Comparison of ENCODE assay signal across 8 cellular contexts in genomic region chr13:48233886-48234488, GRCh38. TPM values are rescaled to one million over a fixed set of nuclear protein-coding genes. Genes with fewer than 3 reads are reported as not detected.
DNase-seq lines count a peak whose midpoint lies in the region; ATAC-seq and TF ChIP-seq lines count a peak whose summit lies in the region.

No MANE protein-coding gene starts in this region.

- H3K9ac ChIP-seq in iPS-20b (ENCODE audit: low read depth, low read length): peak overlapping the region; percentile 84

- peaks cover 27 to 34% of the 10 kb centered on the region in 2 donors for H3K36me3 Mint-ChIP-seq in CD14-positive monocyte

- peaks cover 44% of the 10 kb centered on the region for H3K4me1 Mint-ChIP-seq in CD14-positive monocyte

- peak overlapping the region; percentile 96 to 97 for H3K4me3 Mint-ChIP-seq in CD14-positive monocyte

- H3K27me3 ChIP-seq in iPS-20b (ENCODE audit: insufficient read depth, low read length): peaks cover 17% of the 10 kb centered on the region; the same call in 1 of the 2 replicates

- ATAC-seq in HG03139 (IDR thresholded peaks at IDR 0.05; ENCODE audit: unreplicated experiment) (peak; percentile 17), omental fat pad (ENCODE audit: low FRiP score) (no peak)
- peak; percentile 3 for ATAC-seq in stimulated activated naive CD8-positive, alpha-beta T cell treated with anti-CD3 and anti-CD28 coated beads, Interleukin-15, Interleukin-2, amounts not matched to agents 100 U/mL and 50 U/mL, for 24 hours

- H3K27ac Mint-ChIP-seq in CD14-positive monocyte: peak overlapping the region; percentile 92 to 99 (median 97)

- no peak for TF ChIP-seq CTCF in CD14-positive monocyte (IDR thresholded peaks at IDR 0.05)
- no peak for TF ChIP-seq CTCF in omental fat pad (IDR thresholded peaks at IDR 0.05)

- intact Hi-C loops in CD14-positive monocyte (cut with micrococcal nuclease): loop anchor here (2.0 to 5.0 kb wide), 4 partner anchors 68 to 107 kb away; partner anchors contain the start of gene RB1 (in 1 of the 2)

- H3K9me3 Mint-ChIP-seq in CD14-positive monocyte: no peaks in the 10 kb centered on the region

- peaks cover 34% of the 10 kb centered on the region for H3K4me1 ChIP-seq in iPS-20b (ENCODE audit: insufficient read depth, low read length)

- DNase-seq in CD14-positive monocyte (ENCODE audit: low spot score) (no peak), amniotic epithelial cell (ENCODE audit: low read depth) (peak; percentile 56), RKO (ENCODE audit: low spot score) (no peak), omental fat pad (ENCODE audit: low spot score) (no peak)
- DNase-seq in stimulated activated naive CD8-positive, alpha-beta T cell treated with anti-CD3 and anti-CD28 coated beads, Interleukin-15, Interleukin-2, amounts not matched to agents 100 U/mL and 50 U/mL, for 24 hours: peak; percentile 24
- DNase-seq in stimulated activated CD4-positive, alpha-beta T cell treated with anti-CD3 and anti-CD28 coated beads, Interleukin-4, amount 100 ng/mL, for 1 hour: no peak

- H3K27me3 Mint-ChIP-seq in CD14-positive monocyte (ENCODE audit: low read depth in 3 of 3): peaks cover 2 to 8% (median 4%) of the 10 kb centered on the region in 3 donors

- H3K36me3 ChIP-seq in iPS-20b (ENCODE audit: insufficient read depth, low read depth, low read length): no peaks in the 10 kb centered on the region

- H3K27ac ChIP-seq in iPS-20b (ENCODE audit: low read length): no peak overlapping the region

- no peaks in the 10 kb centered on the region for H3K9me3 ChIP-seq in iPS-20b (ENCODE audit: insufficient read depth, low read depth, low read length)

- peak overlapping the region; percentile 91 for H3K4me3 ChIP-seq in iPS-20b (ENCODE audit: low read length)

RNA-seq across cellular contexts. Expression of gene ITM2B, which starts 1.0 kb away (rescaled TPM):
- polyA plus RNA-seq in CD14-positive monocyte: 1,000 to 10,000 TPM; 1,502 to 1,657 TPM
- 100 to 1,000 TPM; 455 to 728 (median 534) TPM for total RNA-seq in omental fat pad

Comparison
In these comparisons a context has a peak if more than half of its experiments do, and no peak if none do; other contexts are left out.
1. DNase-seq: peak in amniotic epithelial cell (single experiment) and stimulated activated naive CD8-positive, alpha-beta T cell treated with anti-CD3 and anti-CD28 coated beads, Interleukin-15, Interleukin-2, amounts not matched to agents 100 U/mL and 50 U/mL, for 24 hours (single experiment); none in CD14-positive monocyte (single experiment), RKO (single experiment), stimulated activated CD4-positive, alpha-beta T cell treated with anti-CD3 and anti-CD28 coated beads, Interleukin-4, amount 100 ng/mL, for 1 hour (single experiment) and omental fat pad (single experiment).